In genomic region chr1:177753655-177754054, GRCh38 we compare ENCODE assay signal across 18 cellular contexts.
"Had no signal": no experiment of that assay in that cellular context is flagged by ENCODE, and none has a peak within 500 bp of the region (broad histone marks: within the 10 kb centered on the region; RNA-seq: fewer than 3 reads in every experiment).

No MANE protein-coding gene starts in this region.

- ATAC-seq: activated CD8-positive, alpha-beta T cell treated with anti-CD3 and anti-CD28 coated beads, Interleukin-2, amount 10 ng/mL, durations not matched to agents 7 days and 5 days; activated naive CD8-positive, alpha-beta T cell treated with anti-CD3 and anti-CD28 coated beads, Interleukin-2, amount 50 U/mL, for 24 hours; left lobe of liver; stimulated activated naive CD8-positive, alpha-beta T cell treated with anti-CD3 and anti-CD28 coated beads, Interleukin-15, Interleukin-2, amounts not matched to agents 100 U/mL and 50 U/mL, for 24 hours; T-cell; upper lobe of right lung had no signal

- H3K27ac ChIP-seq: testis, upper lobe of right lung, VCaP had no signal

- H3K9me3 ChIP-seq: testis, upper lobe of right lung had no signal

- H3K4me3 ChIP-seq: testis, upper lobe of right lung had no signal

- H3K36me3 ChIP-seq: upper lobe of right lung had no signal

- DNase-seq: activated CD4-positive, alpha-beta T cell treated with anti-CD3 and anti-CD28 coated beads for 4 hours; activated CD8-positive, alpha-beta T cell treated with anti-CD3 and anti-CD28 coated beads, Interleukin-2, amount 10 ng/mL, durations not matched to agents 7 days and 5 days; activated naive CD4-positive, alpha-beta T cell; activated naive CD8-positive, alpha-beta T cell treated with anti-CD3 and anti-CD28 coated beads, Interleukin-2, amount 50 U/mL, for 24 hours; cerebellar nuclear complex; dermis blood vessel endothelial cell; endodermal cell; erythroblast; islet precursor cell; stimulated activated CD4-positive, alpha-beta T cell treated with anti-CD3 and anti-CD28 coated beads, Interleukin-4, amount 100 ng/mL, for 1 hour; stimulated activated CD8-positive, alpha-beta memory T cell treated with anti-CD3 and anti-CD28 coated beads, Interleukin-4, amount 100 ng/mL, for 48 hours; stimulated activated naive CD8-positive, alpha-beta T cell treated with anti-CD3 and anti-CD28 coated beads, Interleukin-15, Interleukin-2, amounts not matched to agents 100 U/mL and 50 U/mL, for 24 hours; T-cell; T1000; testis; upper lobe of right lung had no signal
